In the genomic region with DNA sequence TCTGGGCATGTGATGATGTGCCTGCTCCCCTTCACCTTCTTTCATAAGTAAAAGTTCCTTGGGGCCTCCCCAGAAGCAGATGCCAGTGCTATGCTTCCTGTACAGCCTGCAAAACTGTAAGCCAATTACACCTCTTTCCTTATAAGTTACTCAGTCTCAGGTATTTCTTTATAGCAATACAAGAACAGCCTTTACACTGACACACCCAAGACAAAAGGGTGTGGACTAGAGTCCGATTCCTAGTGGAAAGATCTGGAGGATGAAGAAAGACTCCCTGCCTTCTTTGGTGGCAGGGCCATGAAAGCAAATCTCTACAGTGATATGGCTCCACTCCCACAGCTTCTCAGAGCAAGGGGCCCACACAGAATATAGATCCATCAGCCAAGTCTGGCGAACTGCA, we compare ENCODE assay signal across 31 cellular contexts.
"Had no signal": no experiment of that assay in that cellular context is flagged by ENCODE, and none has a peak within 500 bp of the region (broad histone marks: within the 10 kb centered on the region; RNA-seq: fewer than 3 reads in every experiment).

No MANE protein-coding gene starts in this region.

- H3K4me1 ChIP-seq: neural progenitor cell, parathyroid adenoma, psoas muscle, right lobe of liver, sigmoid colon, spleen, suprapubic skin, testis, tibial artery, upper lobe of right lung, uterus had no signal

- H3K27ac Mint-ChIP-seq: natural killer cell; nephron; neural progenitor cell; progenitor cell of endocrine pancreas; stimulated activated memory B cell treated with anti-CD40 and anti-IgM and Interleukin-4, amounts not matched to agents 10 μg/mL and 1 μg/mL and 100 μg/mL, for 72 hours; stimulated activated naive CD8-positive, alpha-beta T cell treated with anti-CD3 and anti-CD28 coated beads, Interleukin-15, amount 100 ng/mL, for 72 hours; type B pancreatic cell had no signal

- H3K27ac ChIP-seq: neural progenitor cell, ovary, parathyroid adenoma, psoas muscle, right lobe of liver, sigmoid colon, spleen, suprapubic skin, testis, tibial artery, upper lobe of right lung, uterus had no signal

- DNase-seq: natural killer cell; occipital lobe; ovary; posterior cingulate gyrus; psoas muscle; right cardiac atrium; right lobe of liver; sigmoid colon; spleen; stimulated activated CD4-positive, alpha-beta T cell treated with anti-CD3 and anti-CD28 coated beads, Interleukin-12 subunit alpha, Interleukin-12 subunit beta, amount 100 ng/mL, for 4 hours; stimulated activated CD4-positive, alpha-beta T cell treated with anti-CD3 and anti-CD28 coated beads, Interleukin-1b, Interleukin-23, amount 100 ng/mL, for 48 hours; stimulated activated CD4-positive, alpha-beta T cell treated with anti-CD3 and anti-CD28 coated beads, Interleukin-4, amount 100 ng/mL, for 1 hour; stimulated activated CD4-positive, alpha-beta T cell treated with anti-CD3 and anti-CD28 coated beads, Interleukin-4, amount 100 ng/mL, for 4 hours; stimulated activated CD8-positive, alpha-beta memory T cell treated with anti-CD3 and anti-CD28 coated beads, Interleukin-4, amount 100 ng/mL, for 48 hours; stimulated activated naive CD4-positive, alpha-beta T cell; stimulated activated naive CD8-positive, alpha-beta T cell treated with anti-CD3 and anti-CD28 coated beads, Interleukin-15, amount 100 ng/mL, for 72 hours; stimulated activated naive CD8-positive, alpha-beta T cell treated with anti-CD3 and anti-CD28 coated beads, Interleukin-15, Interleukin-2, amounts not matched to agents 100 U/mL and 50 U/mL, for 24 hours; substantia nigra; testis; tibial artery; transverse colon; upper lobe of right lung; uterus had no signal

- H3K4me1 Mint-ChIP-seq: natural killer cell; nephron; neural progenitor cell; stimulated activated memory B cell treated with anti-CD40 and anti-IgM and Interleukin-4, amounts not matched to agents 10 μg/mL and 1 μg/mL and 100 μg/mL, for 72 hours; stimulated activated naive CD8-positive, alpha-beta T cell treated with anti-CD3 and anti-CD28 coated beads, Interleukin-15, amount 100 ng/mL, for 72 hours had no signal

- H3K9me3 ChIP-seq: ovary, psoas muscle, right lobe of liver, sigmoid colon, suprapubic skin, testis, tibial artery, transverse colon, upper lobe of right lung, uterus had no signal

- ATAC-seq: natural killer cell; psoas muscle; right cardiac atrium; right lobe of liver; stimulated activated memory B cell treated with anti-CD40 and anti-IgM and Interleukin-4, amounts not matched to agents 10 μg/mL and 1 μg/mL and 100 μg/mL, for 72 hours; stimulated activated naive CD8-positive, alpha-beta T cell treated with anti-CD3 and anti-CD28 coated beads, Interleukin-15, amount 100 ng/mL, for 72 hours; stimulated activated naive CD8-positive, alpha-beta T cell treated with anti-CD3 and anti-CD28 coated beads, Interleukin-15, Interleukin-2, amounts not matched to agents 100 U/mL and 50 U/mL, for 24 hours; upper lobe of right lung had no signal

- H3K27me3 ChIP-seq: neural progenitor cell, ovary, right lobe of liver, sigmoid colon, spleen, suprapubic skin, testis, tibial artery, transverse colon, upper lobe of right lung, uterus had no signal

- H3K4me3 Mint-ChIP-seq: natural killer cell; nephron; neural progenitor cell; stimulated activated memory B cell treated with anti-CD40 and anti-IgM and Interleukin-4, amounts not matched to agents 10 μg/mL and 1 μg/mL and 100 μg/mL, for 72 hours; stimulated activated naive CD8-positive, alpha-beta T cell treated with anti-CD3 and anti-CD28 coated beads, Interleukin-15, amount 100 ng/mL, for 72 hours; type B pancreatic cell had no signal

- H3K4me3 ChIP-seq: neural progenitor cell, ovary, psoas muscle, right lobe of liver, sigmoid colon, smooth muscle cell, spleen, suprapubic skin, testis, tibial artery, transverse colon, upper lobe of right lung, uterus had no signal

- H3K27me3 Mint-ChIP-seq: type B pancreatic cell had no signal

- H3K9ac ChIP-seq: neural progenitor cell, parathyroid adenoma had no signal

- H3K36me3 ChIP-seq: neural progenitor cell, ovary, right lobe of liver, sigmoid colon, spleen, suprapubic skin, tibial artery, transverse colon, upper lobe of right lung, uterus had no signal

- H3K36me3 Mint-ChIP-seq: natural killer cell; neural progenitor cell; stimulated activated memory B cell treated with anti-CD40 and anti-IgM and Interleukin-4, amounts not matched to agents 10 μg/mL and 1 μg/mL and 100 μg/mL, for 72 hours; type B pancreatic cell had no signal
